23 cellular contexts compared by ENCODE assay signal in genomic region chr2:218419630-218420216, GRCh38. TPM values are rescaled to one million over a fixed set of nuclear protein-coding genes. Genes with fewer than 3 reads are reported as not detected.
DNase-seq lines count a peak whose midpoint lies in the region; ATAC-seq and TF ChIP-seq lines count a peak whose summit lies in the region.
"Had no signal": no experiment of that assay in that cellular context is flagged by ENCODE, and none has a peak within 500 bp of the region (broad histone marks: within the 10 kb centered on the region; RNA-seq: fewer than 3 reads in every experiment).

No MANE protein-coding gene starts in this region.

- H3K4me3 Mint-ChIP-seq in GM23338, result no peak overlapping the region
- H3K4me3 Mint-ChIP-seq: activated CD4-positive, alpha-beta memory T cell treated with anti-CD3 and anti-CD28 coated beads for 36 hours had no signal

- TF ChIP-seq EP300 in suprapubic skin (IDR thresholded peaks at IDR 0.05), result no peak

- no peaks in the 10 kb centered on the region for H3K9me3 Mint-ChIP-seq in GM23338
- H3K9me3 Mint-ChIP-seq: activated CD4-positive, alpha-beta memory T cell treated with anti-CD3 and anti-CD28 coated beads for 36 hours had no signal

- WGBS in hepatocyte (ENCODE audit: low lambda C conversion rate, missing lambda C conversion rate), result 78% methylated on average over 7 of the region's 7 CpGs
- WGBS in suprapubic skin, result 90% methylated on average over 5 of the region's 7 CpGs

- H3K27ac Mint-ChIP-seq in GM23338, result peak overlapping the region; percentile 13; the same call in 1 of the 2 replicates
- H3K27ac Mint-ChIP-seq: activated CD4-positive, alpha-beta memory T cell treated with anti-CD3 and anti-CD28 coated beads for 36 hours had no signal

- H3K9me3 ChIP-seq in hepatocyte (ENCODE audit: low read depth), result no peaks in the 10 kb centered on the region
- H3K9me3 ChIP-seq in osteoblast (ENCODE audit: low read depth, low read length), result no peaks in the 10 kb centered on the region
- H3K9me3 ChIP-seq in suprapubic skin, result no peaks in the 10 kb centered on the region
- H3K9me3 ChIP-seq: breast epithelium, heart left ventricle, ovary had no signal

- peaks cover 10% of the 10 kb centered on the region; the same call in 1 of the 2 replicates for H3K4me1 ChIP-seq in GM23338 (ENCODE audit: insufficient read depth)
- peaks cover 12% of the 10 kb centered on the region for H3K4me1 ChIP-seq in hepatocyte (ENCODE audit: insufficient read depth)
- no peaks in the 10 kb centered on the region for H3K4me1 ChIP-seq in osteoblast (ENCODE audit: insufficient read depth, low read length)
- H3K4me1 ChIP-seq in suprapubic skin, result no peaks in the 10 kb centered on the region
- H3K4me1 ChIP-seq: breast epithelium, heart left ventricle had no signal

- no peak for TF ChIP-seq CTCF in GM23338 (conservative IDR thresholded peaks at IDR 0.05; ENCODE audit: low read depth in 2 of 2)
- TF ChIP-seq CTCF in hepatocyte (IDR thresholded peaks at IDR 0.05; ENCODE audit: poor library complexity), result no peak
- TF ChIP-seq CTCF in osteoblast (IDR thresholded peaks at IDR 0.05; ENCODE audit: extremely low read depth, low read depth, low read length), result no peak
- no peak for TF ChIP-seq CTCF in suprapubic skin (IDR thresholded peaks at IDR 0.05)

- H3K27me3 Mint-ChIP-seq in GM23338 (ENCODE audit: insufficient read depth, low read depth, poor library complexity), result peaks cover 11% of the 10 kb centered on the region
- H3K27me3 Mint-ChIP-seq: activated CD4-positive, alpha-beta memory T cell treated with anti-CD3 and anti-CD28 coated beads for 36 hours had no signal

- ATAC-seq in GM23338 (no peak; the same call in 2 of the 3 replicates), GM21825 (IDR thresholded peaks at IDR 0.05; ENCODE audit: unreplicated experiment) (no peak)
- ATAC-seq: sciatic nerve, SK-N-SH treated with all-trans-retinoic acid at 6 μM for 48 hours had no signal

- H3K36me3 Mint-ChIP-seq in GM23338 (ENCODE audit: low read depth), result no peaks in the 10 kb centered on the region
- H3K36me3 Mint-ChIP-seq: activated CD4-positive, alpha-beta memory T cell treated with anti-CD3 and anti-CD28 coated beads for 36 hours had no signal

- H3K4me1 Mint-ChIP-seq in GM23338, result peaks cover 6% of the 10 kb centered on the region; the same call in 2 of the 3 replicates

- H3K79me2 ChIP-seq in GM23338 (replicated peaks; ENCODE audit: insufficient read depth), result no peaks in the 10 kb centered on the region
- H3K79me2 ChIP-seq in hepatocyte, result peaks cover 33% of the 10 kb centered on the region
- H3K79me2 ChIP-seq in osteoblast (ENCODE audit: insufficient read depth, low read length), result no peaks in the 10 kb centered on the region

- H3F3A ChIP-seq in GM23338 (replicated peaks; ENCODE audit: low read depth), result no peaks in the 10 kb centered on the region

- DNase-seq in GM23338 (ENCODE audit: low spot score) (no peak), hepatocyte (ENCODE audit: low spot score) (no peak), osteoblast (ENCODE audit: insufficient read length, low spot score, missing footprints) (peak; percentile 78), SW480 (ENCODE audit: low spot score) (no peak), suprapubic skin (ENCODE audit: low spot score in 2 of 2) (no peak)
- DNase-seq: ACHN; activated CD4-positive, alpha-beta memory T cell treated with anti-CD3 and anti-CD28 coated beads for 36 hours; activated gamma-delta T cell; C1 segment of cervical spinal cord; GDM1; heart left ventricle; NCI-H1417 treated with DMSO at 0.1 percent for 48 hours; ovary had no signal

- no peak for TF ChIP-seq POLR2A in suprapubic skin (IDR thresholded peaks at IDR 0.05)

- H3K36me3 ChIP-seq in GM23338 (ENCODE audit: insufficient read depth) (no peaks in the 10 kb centered on the region), hepatocyte (replicated peaks; ENCODE audit: insufficient read depth, low read depth) (no peaks in the 10 kb centered on the region), osteoblast (ENCODE audit: insufficient read depth, low read length) (no peaks in the 10 kb centered on the region), suprapubic skin (no peaks in the 10 kb centered on the region)
- H3K36me3 ChIP-seq: breast epithelium, heart left ventricle, ovary had no signal

- H3K27ac ChIP-seq in GM23338 (ENCODE audit: low read depth), result no peak overlapping the region
- peak overlapping the region; percentile 93 for H3K27ac ChIP-seq in hepatocyte
- H3K27ac ChIP-seq in osteoblast (ENCODE audit: low read depth, low read length), result no peak overlapping the region
- H3K27ac ChIP-seq in suprapubic skin, result no peak overlapping the region
- H3K27ac ChIP-seq: breast epithelium, coronary artery, heart left ventricle, HL-60, ovary, RWPE1 had no signal

- H3K27me3 ChIP-seq in GM23338 (ENCODE audit: insufficient read depth), result no peaks in the 10 kb centered on the region
- H3K27me3 ChIP-seq in hepatocyte, result no peaks in the 10 kb centered on the region
- H3K27me3 ChIP-seq in osteoblast (ENCODE audit: insufficient read depth, low read length), result no peaks in the 10 kb centered on the region
- no peaks in the 10 kb centered on the region for H3K27me3 ChIP-seq in suprapubic skin
- H3K27me3 ChIP-seq: breast epithelium, heart left ventricle, ovary had no signal

- H4K20me1 ChIP-seq in GM23338 (replicated peaks; ENCODE audit: insufficient read depth) (no peaks in the 10 kb centered on the region), hepatocyte (ENCODE audit: insufficient read depth, poor library complexity, severe bottlenecking) (peaks cover 9% of the 10 kb centered on the region), osteoblast (ENCODE audit: insufficient read depth, low read length) (no peaks in the 10 kb centered on the region)

- peak overlapping the region; percentile 60; the same call in 1 of the 2 replicates for H3K4me2 ChIP-seq in GM23338
- H3K4me2 ChIP-seq in hepatocyte, result peak overlapping the region; percentile 82
- no peak overlapping the region for H3K4me2 ChIP-seq in osteoblast (ENCODE audit: insufficient read depth, low read length)

- H3K9me2 ChIP-seq in GM23338 (ENCODE audit: insufficient read depth) (no peaks in the 10 kb centered on the region), hepatocyte (replicated peaks; ENCODE audit: insufficient read depth) (no peaks in the 10 kb centered on the region)

- H3K4me3 ChIP-seq in GM23338, result no peak overlapping the region
- peak overlapping the region; percentile 37 for H3K4me3 ChIP-seq in hepatocyte
- H3K4me3 ChIP-seq in osteoblast (ENCODE audit: insufficient read depth, low read length), result no peak overlapping the region
- no peak overlapping the region for H3K4me3 ChIP-seq in suprapubic skin
- H3K4me3 ChIP-seq: breast epithelium, coronary artery, heart left ventricle, lung, ovary had no signal

- H2AFZ ChIP-seq in GM23338 (peak overlapping the region; percentile 66; the same call in 1 of the 2 replicates), hepatocyte (no peak overlapping the region), osteoblast (ENCODE audit: low read length) (no peak overlapping the region)

TF ChIP-seq in GM23338, 12 proteins besides CTCF, POLR2A, EP300 and RAD21 (continues in another document):
- no peak for TF ChIP-seq NANOG (IDR thresholded peaks at IDR 0.05; ENCODE audit: borderline replicate concordance)
- TF ChIP-seq ETS1 (IDR thresholded peaks at IDR 0.05), result no peak

RNA-seq across cellular contexts. Expression of gene VIL1, which starts 0.8 kb away (rescaled TPM):
- total RNA-seq in GM23338 (2014; rRNA removed; shearing (Covaris generic)), result 5.9 and 9.2 TPM in 2 replicates
- polyA plus RNA-seq in GM23338 (2016; fragmentation: Nextera tagmentation; extraction: Ambion mirVana) (2.3 and 3.5 TPM in 2 replicates), hepatocyte (151 and 160 TPM in 2 replicates)
- total RNA-seq in hepatocyte (218 and 261 TPM in 2 replicates), osteoblast (under 0.01 TPM in 1 of 2 replicates, not detected in the other), suprapubic skin (1 to 10 TPM in 2 of 4 donors, under 1 TPM in 2; 0.21 to 3.3 (median 1.1) TPM)
- total RNA-seq: activated CD4-positive, alpha-beta memory T cell treated with anti-CD3 and anti-CD28 coated beads for 36 hours; heart left ventricle; MCF 10A; sciatic nerve; temporal lobe had no signal

RNA-seq across cellular contexts. Expression of gene CTDSP1, which starts 20.1 kb away (rescaled TPM):
- 14.8 and 21.8 TPM in 2 replicates for total RNA-seq in GM23338 (2014; rRNA removed; shearing (Covaris generic))
- polyA plus RNA-seq in GM23338 (2016; fragmentation: Nextera tagmentation; extraction: Ambion mirVana), result 6.7 and 6.9 TPM in 2 replicates
- 124 and 142 TPM in 2 replicates for total RNA-seq in hepatocyte
- polyA plus RNA-seq in hepatocyte, result 48.4 and 53.1 TPM in 2 replicates
- total RNA-seq in osteoblast, result 53.3 and 71.7 TPM in 2 replicates
- total RNA-seq in suprapubic skin, result 100 to 1,000 TPM in 2 of 4 donors, 10 to 100 TPM in 2; 70.3 to 140 (median 99.5) TPM

RNA-seq across cellular contexts. Expression of gene SLC11A1, which starts 37.6 kb away (rescaled TPM):
- total RNA-seq in GM23338 (2014; rRNA removed; shearing (Covaris generic)), result 0.89 TPM in 1 of 2 replicates, not detected in the other
- polyA plus RNA-seq in GM23338 (2016; fragmentation: Nextera tagmentation; extraction: Ambion mirVana) (0.16 and 0.31 TPM in 2 replicates), hepatocyte (0.74 and 1.2 TPM in 2 replicates)
- total RNA-seq in hepatocyte (0.60 and 0.72 TPM in 2 replicates), osteoblast (0.29 and 0.36 TPM in 2 replicates), suprapubic skin (10 to 100 TPM in 2 of 4 donors, 1 to 10 TPM in 1, under 1 TPM in 1; 0.78 to 16.1 (median 7.6) TPM)

Comparison
In these comparisons a context has a peak if more than half of its experiments do, and no peak if none do; other contexts are left out.
1. RNA of gene VIL1, which starts 0.8 kb away (total RNA-seq): 218 to 261 TPM in hepatocyte; 5.9 to 9.2 TPM in GM23338, 0.21 to 3.3 TPM in suprapubic skin and under 0.01 TPM in osteoblast; every median in the first group is over 10 times any median in the second.